ENCODE assay signal across 8 cellular contexts in the genomic region with DNA sequence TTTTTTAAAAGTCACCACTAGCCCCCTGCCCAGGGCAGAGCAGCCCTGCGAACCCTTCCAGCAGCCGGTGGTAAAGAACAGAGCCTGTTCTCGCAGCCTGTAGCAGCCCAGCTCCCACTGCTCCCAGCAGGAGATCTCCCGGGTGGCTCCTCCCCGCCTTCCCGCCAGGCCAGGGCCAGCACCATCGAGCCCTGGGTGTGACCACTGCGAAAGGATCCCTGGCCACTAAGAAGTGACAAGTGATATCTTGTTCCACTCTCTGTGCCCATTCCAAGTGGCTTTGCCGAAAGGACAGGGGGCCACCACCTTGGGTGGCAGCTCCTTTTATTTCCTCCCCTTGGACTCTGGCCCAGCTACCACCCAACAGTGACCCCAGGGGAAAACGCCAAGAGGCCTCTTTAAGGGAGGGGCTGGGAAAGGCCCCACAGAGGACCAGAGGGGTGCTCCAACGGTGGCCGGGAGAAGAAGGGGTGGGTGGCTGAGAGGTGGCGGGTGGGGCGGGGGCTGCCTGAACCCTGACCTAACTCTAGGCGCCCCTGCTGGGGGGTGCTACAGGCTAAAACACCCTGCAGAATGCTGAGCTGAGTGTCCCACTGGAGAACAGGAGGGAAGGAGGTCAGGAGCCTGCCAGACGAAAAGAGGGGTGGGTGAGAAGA.
DNase-seq lines count a peak whose midpoint lies in the region; ATAC-seq and TF ChIP-seq lines count a peak whose summit lies in the region.

No MANE protein-coding gene starts in this region.

- no peaks in the 10 kb centered on the region for H3K79me2 ChIP-seq in MM.1S (ENCODE audit: low read length)

- H3K36me3 ChIP-seq in stomach smooth muscle (ENCODE audit: control insufficient read depth in 2 of 2, insufficient read depth in 2 of 2, low read length in 2 of 2) (no peaks in the 10 kb centered on the region), MM.1S (replicated peaks; ENCODE audit: insufficient read depth, low read length) (no peaks in the 10 kb centered on the region)

- H4K20me1 ChIP-seq in MM.1S (ENCODE audit: insufficient read depth, low read length), result no peaks in the 10 kb centered on the region

- H3K9me3 ChIP-seq in stomach smooth muscle (ENCODE audit: control insufficient read depth in 2 of 2, low read length in 2 of 2) (no peaks in the 10 kb centered on the region), MM.1S (replicated peaks; ENCODE audit: insufficient read depth, low read length) (no peaks in the 10 kb centered on the region)

- H3F3A ChIP-seq in MM.1S (ENCODE audit: insufficient read depth, low read length), result no peaks in the 10 kb centered on the region

- H3K9ac ChIP-seq in stomach smooth muscle (ENCODE audit: low read length in 2 of 2) (peak overlapping the region; percentile 86 to 91), MM.1S (ENCODE audit: low read length) (no peak overlapping the region)

- DNase-seq in NCI-H146 (lab: John Stamatoyannopoulos, UW) (peak; percentile 22), NCI-H146 treated with DMSO at 0.1 percent for 48 hours (lab: John Stamatoyannopoulos, UW; ENCODE audit: unreplicated experiment) (no peak), islet precursor cell (peak; percentile 82), MM.1S (no peak)
- DNase-seq in effector CD4-positive, alpha-beta T cell, result no peak

- H3K9me2 ChIP-seq in MM.1S (replicated peaks; ENCODE audit: insufficient read depth, low read length), result no peaks in the 10 kb centered on the region

- H3K27me3 ChIP-seq in stomach smooth muscle (ENCODE audit: control insufficient read depth in 1 of 2, insufficient read depth in 2 of 2, low read length in 2 of 2), result no peaks in the 10 kb centered on the region
- peaks cover 87% of the 10 kb centered on the region for H3K27me3 ChIP-seq in MM.1S (replicated peaks; ENCODE audit: insufficient read depth, low read length)

- ATAC-seq in HG02884 (IDR thresholded peaks at IDR 0.05; ENCODE audit: unreplicated experiment), result no peak

- H3K27ac ChIP-seq in angular gyrus (ENCODE audit: low read depth, low read length), result peak overlapping the region; percentile 63
- peak overlapping the region; percentile 99 for H3K27ac ChIP-seq in stomach smooth muscle (ENCODE audit: low read length)
- no peak overlapping the region for H3K27ac ChIP-seq in MM.1S (ENCODE audit: low read length)

- H2AFZ ChIP-seq in MM.1S (ENCODE audit: low read length), result no peak overlapping the region

- no peak for TF ChIP-seq CTCF in MM.1S (IDR thresholded peaks at IDR 0.05; ENCODE audit: low read length)

- H3K4me3 ChIP-seq in stomach smooth muscle (ENCODE audit: low read length in 2 of 2) (peak overlapping the region; percentile 69 to 80), MM.1S (ENCODE audit: low read length) (no peak overlapping the region)

- peaks cover 64% of the 10 kb centered on the region for H3K4me1 ChIP-seq in stomach smooth muscle (ENCODE audit: control insufficient read depth, insufficient read depth, low read length)
- no peaks in the 10 kb centered on the region for H3K4me1 ChIP-seq in MM.1S (ENCODE audit: low read length)

- H3K4me2 ChIP-seq in MM.1S (ENCODE audit: low read depth, low read length), result no peak overlapping the region

Comparison
In these comparisons a context has a peak if more than half of its experiments do, and no peak if none do; other contexts are left out.
1. DNase-seq: peak in NCI-H146 (single experiment) and islet precursor cell (single experiment); none in NCI-H146 treated with DMSO at 0.1 percent for 48 hours (single experiment), MM.1S (single experiment) and effector CD4-positive, alpha-beta T cell (single experiment).